In genomic region chr17:20073056-20073979, GRCh38 we compare ENCODE assay signal across 9 cellular contexts.
DNase-seq lines count a peak whose midpoint lies in the region; ATAC-seq and TF ChIP-seq lines count a peak whose summit lies in the region.
"Had no signal": no experiment of that assay in that cellular context is flagged by ENCODE, and none has a peak within 500 bp of the region (broad histone marks: within the 10 kb centered on the region; RNA-seq: fewer than 3 reads in every experiment).

No MANE protein-coding gene starts in this region.

- peak overlapping the region; percentile 17 to 25 for H3K4me3 ChIP-seq in gastroesophageal sphincter
- H3K4me3 ChIP-seq: cardiac muscle cell had no signal

- TF ChIP-seq CTCF in gastroesophageal sphincter (IDR thresholded peaks at IDR 0.05): no peak

- in situ Hi-C loops in ACHN (cut with HindIII; ENCODE audit: low pct_ligation_motif_present, low pct_unique_long_range_greater_than_20kb, low sequenced_read_pairs): no loop called here

- no peak for TF ChIP-seq POLR2A in gastroesophageal sphincter (IDR thresholded peaks at IDR 0.05)

- no peaks in the 10 kb centered on the region for H3K27me3 ChIP-seq in gastroesophageal sphincter
- H3K27me3 ChIP-seq: cardiac muscle cell had no signal

- peak; percentile 46 for ATAC-seq in HG03139 (IDR thresholded peaks at IDR 0.05; ENCODE audit: unreplicated experiment)
- ATAC-seq in gastroesophageal sphincter: no peak
- no peak for ATAC-seq in HG03025 (IDR thresholded peaks at IDR 0.05; ENCODE audit: low FRiP score, unreplicated experiment)
- no peak for ATAC-seq in HG02840 (IDR thresholded peaks at IDR 0.05; ENCODE audit: low FRiP score, unreplicated experiment)

- peak; percentile 84 for DNase-seq in GDM1 (lab: John Stamatoyannopoulos, UW)
- DNase-seq in activated CD8-positive, alpha-beta memory T cell treated with anti-CD3 and anti-CD28 coated beads for 24 hours: peak; percentile 67
- DNase-seq in stimulated activated CD4-positive, alpha-beta T cell treated with anti-CD3 and anti-CD28 coated beads, Interleukin-1b, Interleukin-23, amount 100 ng/mL, for 48 hours: peak; percentile 13
- DNase-seq in ACHN: no peak

- H3K27ac ChIP-seq in gastroesophageal sphincter: peak overlapping the region in 3 of 4 donors; percentile 25 to 59 (median 29)
- H3K27ac ChIP-seq: cardiac muscle cell had no signal

- no peaks in the 10 kb centered on the region for H3K36me3 ChIP-seq in gastroesophageal sphincter
- H3K36me3 ChIP-seq: cardiac muscle cell had no signal

- no peak for TF ChIP-seq EP300 in gastroesophageal sphincter (IDR thresholded peaks at IDR 0.05)

- no peaks in the 10 kb centered on the region for H3K9me3 ChIP-seq in gastroesophageal sphincter

- H3K4me1 ChIP-seq in gastroesophageal sphincter: peaks cover 0 to 13% (median 0%) of the 10 kb centered on the region in 3 donors

- WGBS in gastroesophageal sphincter (ENCODE audit: low coverage in 1 of 2), 2 donors: 49 to 64% methylated on average over 9 to 13 of the region's 14 CpGs
